ENCODE assay signal across 9 cellular contexts in genomic region chr4:55545133-55545532, GRCh38. TPM values are rescaled to one million over a fixed set of nuclear protein-coding genes. Genes with fewer than 3 reads are reported as not detected.
DNase-seq lines count a peak whose midpoint lies in the region; ATAC-seq, FAIRE-seq and TF ChIP-seq lines count a peak whose summit lies in the region.
"Had no signal": no experiment of that assay in that cellular context is flagged by ENCODE, and none has a peak within 500 bp of the region (broad histone marks: within the 10 kb centered on the region; RNA-seq: fewer than 3 reads in every experiment).

No MANE protein-coding gene starts in this region.

- H3K27ac ChIP-seq in RWPE1, result peak overlapping the region; percentile 100
- H3K27ac ChIP-seq in prostate gland, result peak overlapping the region; percentile 96 to 99

- peak overlapping the region; percentile 72 to 92 for H3K4me3 ChIP-seq in prostate gland

- H3K27ac Mint-ChIP-seq in activated CD8-positive, alpha-beta memory T cell treated with anti-CD3 and anti-CD28 coated beads, Interleukin-2, amount 10 ng/mL, durations not matched to agents 7 days and 5 days, result no peak overlapping the region

- peaks cover 4% of the 10 kb centered on the region for H3K36me3 Mint-ChIP-seq in activated CD8-positive, alpha-beta memory T cell treated with anti-CD3 and anti-CD28 coated beads, Interleukin-2, amount 10 ng/mL, durations not matched to agents 7 days and 5 days

- no peaks in the 10 kb centered on the region for H3K36me3 ChIP-seq in prostate gland

- peak overlapping the region; percentile 84 for H3K4me3 Mint-ChIP-seq in activated CD8-positive, alpha-beta memory T cell treated with anti-CD3 and anti-CD28 coated beads, Interleukin-2, amount 10 ng/mL, durations not matched to agents 7 days and 5 days

- H3K4me1 Mint-ChIP-seq in activated CD8-positive, alpha-beta memory T cell treated with anti-CD3 and anti-CD28 coated beads, Interleukin-2, amount 10 ng/mL, durations not matched to agents 7 days and 5 days, result peaks cover 45% of the 10 kb centered on the region

- no peak for ATAC-seq in activated CD8-positive, alpha-beta memory T cell treated with anti-CD3 and anti-CD28 coated beads, Interleukin-2, amount 10 ng/mL, durations not matched to agents 7 days and 5 days
- ATAC-seq in omental fat pad (ENCODE audit: low FRiP score), result no peak

- TF ChIP-seq POLR2A in erythroblast (IDR thresholded peaks at IDR 0.05; ENCODE audit: low read length) (no peak), prostate gland (IDR thresholded peaks at IDR 0.05) (no peak), H54 (IDR thresholded peaks at IDR 0.05; ENCODE audit: low read depth, low read length) (no peak)

- no peak for DNase-seq in activated CD8-positive, alpha-beta memory T cell treated with anti-CD3 and anti-CD28 coated beads, Interleukin-2, amount 10 ng/mL, durations not matched to agents 7 days and 5 days
- DNase-seq in activated CD8-positive, alpha-beta memory T cell treated with anti-CD3 and anti-CD28 coated beads, Interleukin-2, amount 50 U/mL, for 48 hours, result no peak
- no peak for DNase-seq in RWPE1 (ENCODE audit: low spot score)
- DNase-seq in erythroblast (lab: John Stamatoyannopoulos, UW), result peak; percentile 17 to 35
- DNase-seq in prostate gland (ENCODE audit: low spot score), result no peak
- DNase-seq in omental fat pad (ENCODE audit: low spot score), result no peak
- no peak for DNase-seq in H54 (ENCODE audit: insufficient read length, low spot score)
- DNase-seq in amniotic stem cell (lab: John Stamatoyannopoulos, UW), result no peak

- no peaks in the 10 kb centered on the region for H3K9me3 Mint-ChIP-seq in activated CD8-positive, alpha-beta memory T cell treated with anti-CD3 and anti-CD28 coated beads, Interleukin-2, amount 10 ng/mL, durations not matched to agents 7 days and 5 days (ENCODE audit: low read depth)

- CTCF ChIA-PET in activated CD8-positive, alpha-beta memory T cell treated with anti-CD3 and anti-CD28 coated beads, Interleukin-2, amount 10 ng/mL, durations not matched to agents 7 days and 5 days (lab: Charles Lee), result interaction anchor here (1.0 to 1.6 kb wide), 3 partner anchors 41 to 149 kb away, joined by 3 to 4 read pairs (median 3); partner anchors contain the start of gene TMEM165
- CTCF ChIA-PET in RWPE1 (lab: Yijun Ruan, JAX), result interaction anchor here (0.6 to 1.0 kb wide), 3 partner anchors 199 to 1316 kb away, joined by 3 to 5 read pairs (median 4); partner anchors contain the start of gene SRD5A3

- no peaks in the 10 kb centered on the region for H3K9me3 ChIP-seq in prostate gland

- no peak for FAIRE-seq in H54 (lab: Jason Lieb, UNC)

- peaks cover 23% of the 10 kb centered on the region for H3K27me3 Mint-ChIP-seq in activated CD8-positive, alpha-beta memory T cell treated with anti-CD3 and anti-CD28 coated beads, Interleukin-2, amount 10 ng/mL, durations not matched to agents 7 days and 5 days

- peaks cover 3% of the 10 kb centered on the region for H3K4me1 ChIP-seq in prostate gland (replicated peaks)

- 2% methylated on average over 7 of the region's 7 CpGs for WGBS in prostate gland

- H3K27me3 ChIP-seq in prostate gland (replicated peaks; ENCODE audit: insufficient read depth), result no peaks in the 10 kb centered on the region

- TF ChIP-seq CTCF in RWPE1 (conservative IDR thresholded peaks at IDR 0.05; ENCODE audit: low read depth) (no peak), prostate gland (IDR thresholded peaks at IDR 0.05) (no peak), omental fat pad (IDR thresholded peaks at IDR 0.05) (no peak)

- intact Hi-C loops in prostate gland (cut with DNase I), result loop anchor here (5.0 to 10.0 kb wide), 2 partner anchors 138 to 310 kb away; partner anchors contain the start of gene EXOC1

- POLR2A ChIA-PET in RWPE1 (lab: Yijun Ruan, JAX; ENCODE audit: low non-redundant PET), result interaction anchor here (1.7 kb wide), 1 partner anchor 149 kb away, joined by 4 read pairs; no protein-coding TSS in a partner anchor

RNA-seq across cellular contexts. Expression of gene CLOCK, which starts 1.6 kb away (rescaled TPM):
- total RNA-seq in activated CD8-positive, alpha-beta memory T cell treated with anti-CD3 and anti-CD28 coated beads, Interleukin-2, amount 10 ng/mL, durations not matched to agents 7 days and 5 days, result 10 to 100 TPM in 1 of 2 experiments, 1 to 10 TPM in 1; 9.4 to 10.0 TPM
- total RNA-seq in prostate gland (10 to 100 TPM; 19.5 to 25.4 TPM), omental fat pad (10 to 100 TPM; 18.7 to 30.4 (median 27.0) TPM)

RNA-seq across cellular contexts. Expression of gene PDCL2, which starts 46.9 kb away (rescaled TPM):
- not detected for total RNA-seq in activated CD8-positive, alpha-beta memory T cell treated with anti-CD3 and anti-CD28 coated beads, Interleukin-2, amount 10 ng/mL, durations not matched to agents 7 days and 5 days
- total RNA-seq in prostate gland, result not detected
- total RNA-seq in omental fat pad, result not detected
- total RNA-seq: dermis microvascular lymphatic vessel endothelial cell had no signal

Comparison
In these comparisons a context has a peak if more than half of its experiments do, and no peak if none do; other contexts are left out.
1. DNase-seq: peak in erythroblast (2 of 2); none in activated CD8-positive, alpha-beta memory T cell treated with anti-CD3 and anti-CD28 coated beads, Interleukin-2, amount 10 ng/mL, durations not matched to agents 7 days and 5 days (single experiment), activated CD8-positive, alpha-beta memory T cell treated with anti-CD3 and anti-CD28 coated beads, Interleukin-2, amount 50 U/mL, for 48 hours (single experiment), RWPE1 (single experiment), prostate gland (single experiment), omental fat pad (single experiment), H54 (single experiment) and amniotic stem cell (single experiment).